1 cellular context compared by ENCODE assay signal in the genomic region with DNA sequence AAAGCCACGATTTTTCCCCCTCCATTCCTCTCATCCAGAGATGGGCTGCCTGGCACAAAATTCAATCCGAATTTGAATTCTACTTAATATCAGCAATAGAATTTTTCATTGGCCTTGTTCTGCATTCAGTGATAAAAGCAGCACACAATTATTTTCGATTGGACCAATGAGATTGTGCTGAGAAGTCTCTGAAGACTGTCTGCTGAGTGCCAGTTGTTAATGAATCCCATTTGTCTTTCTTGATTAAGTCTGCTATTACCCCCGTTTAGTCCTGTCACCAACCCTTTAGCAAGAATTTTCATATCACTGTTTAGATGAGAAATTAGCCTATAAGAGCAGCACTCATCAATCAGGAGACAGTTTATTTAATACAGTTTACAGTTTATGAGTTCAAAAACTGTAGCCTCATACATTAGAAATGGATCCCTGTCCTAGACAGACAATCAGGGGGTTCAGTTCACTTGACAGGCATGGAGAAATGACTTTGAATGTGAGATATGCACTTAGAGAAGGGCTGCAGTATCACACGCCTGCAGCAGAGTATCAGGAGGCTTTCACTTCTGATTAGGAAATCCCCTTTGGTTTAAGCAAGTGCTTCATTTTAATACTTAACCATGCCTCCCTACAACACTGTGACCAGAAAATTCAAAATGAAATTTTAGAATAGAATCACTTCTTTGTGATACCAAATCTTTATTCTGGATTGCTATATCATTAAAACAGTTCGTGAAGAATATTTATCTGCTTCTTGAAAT.
TF ChIP-seq lines count a peak whose summit lies in the region.

No MANE protein-coding gene starts in this region.

TF ChIP-seq in HepG2, 621 proteins besides CTCF, POLR2A, EP300 and RAD21:
- TF ChIP-seq, protein P1, sequence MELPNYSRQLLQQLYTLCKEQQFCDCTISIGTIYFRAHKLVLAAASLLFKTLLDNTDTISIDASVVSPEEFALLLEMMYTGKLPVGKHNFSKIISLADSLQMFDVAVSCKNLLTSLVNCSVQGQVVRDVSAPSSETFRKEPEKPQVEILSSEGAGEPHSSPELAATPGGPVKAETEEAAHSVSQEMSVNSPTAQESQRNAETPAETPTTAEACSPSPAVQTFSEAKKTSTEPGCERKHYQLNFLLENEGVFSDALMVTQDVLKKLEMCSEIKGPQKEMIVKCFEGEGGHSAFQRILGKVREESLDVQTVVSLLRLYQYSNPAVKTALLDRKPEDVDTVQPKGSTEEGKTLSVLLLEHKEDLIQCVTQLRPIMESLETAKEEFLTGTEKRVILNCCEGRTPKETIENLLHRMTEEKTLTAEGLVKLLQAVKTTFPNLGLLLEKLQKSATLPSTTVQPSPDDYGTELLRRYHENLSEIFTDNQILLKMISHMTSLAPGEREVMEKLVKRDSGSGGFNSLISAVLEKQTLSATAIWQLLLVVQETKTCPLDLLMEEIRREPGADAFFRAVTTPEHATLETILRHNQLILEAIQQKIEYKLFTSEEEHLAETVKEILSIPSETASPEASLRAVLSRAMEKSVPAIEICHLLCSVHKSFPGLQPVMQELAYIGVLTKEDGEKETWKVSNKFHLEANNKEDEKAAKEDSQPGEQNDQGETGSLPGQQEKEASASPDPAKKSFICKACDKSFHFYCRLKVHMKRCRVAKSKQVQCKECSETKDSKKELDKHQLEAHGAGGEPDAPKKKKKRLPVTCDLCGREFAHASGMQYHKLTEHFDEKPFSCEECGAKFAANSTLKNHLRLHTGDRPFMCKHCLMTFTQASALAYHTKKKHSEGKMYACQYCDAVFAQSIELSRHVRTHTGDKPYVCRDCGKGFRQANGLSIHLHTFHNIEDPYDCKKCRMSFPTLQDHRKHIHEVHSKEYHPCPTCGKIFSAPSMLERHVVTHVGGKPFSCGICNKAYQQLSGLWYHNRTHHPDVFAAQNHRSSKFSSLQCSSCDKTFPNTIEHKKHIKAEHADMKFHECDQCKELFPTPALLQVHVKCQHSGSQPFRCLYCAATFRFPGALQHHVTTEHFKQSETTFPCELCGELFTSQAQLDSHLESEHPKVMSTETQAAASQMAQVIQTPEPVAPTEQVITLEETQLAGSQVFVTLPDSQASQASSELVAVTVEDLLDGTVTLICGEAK (IDR thresholded peaks at IDR 0.05): no peak
- TF ChIP-seq, protein P1 (CRISPR knock-in tag; IDR thresholded peaks at IDR 0.05): no peak
- TF ChIP-seq NR3C1 (CRISPR knock-in tag; IDR thresholded peaks at IDR 0.05) (no peak), ZEB1 (IDR thresholded peaks at IDR 0.05; ENCODE audit: insufficient replicate concordance, low read depth) (no peak), SP5 (CRISPR knock-in tag; IDR thresholded peaks at IDR 0.05; ENCODE audit: borderline replicate concordance, low read depth) (no peak), MED1 (CRISPR knock-in tag; IDR thresholded peaks at IDR 0.05) (no peak), ZNF232 (CRISPR knock-in tag; IDR thresholded peaks at IDR 0.05; ENCODE audit: borderline replicate concordance) (no peak), MAFK (conservative IDR thresholded peaks at IDR 0.05 in 1 of 2, IDR thresholded peaks at IDR 0.05 in 1 of 2; ENCODE audit: low read length in 2 of 2) (no peak), FOXJ3 (CRISPR knock-in tag; IDR thresholded peaks at IDR 0.05; ENCODE audit: borderline replicate concordance) (no peak), DPF2 (CRISPR knock-in tag; IDR thresholded peaks at IDR 0.05; ENCODE audit: borderline replicate concordance, low read depth) (no peak), ZNF816 (CRISPR knock-in tag; IDR thresholded peaks at IDR 0.05; ENCODE audit: borderline replicate concordance) (no peak), ZNF549 (CRISPR knock-in tag; IDR thresholded peaks at IDR 0.05) (no peak), HES4 (CRISPR knock-in tag; IDR thresholded peaks at IDR 0.05; ENCODE audit: borderline replicate concordance) (no peak), PLRG1 (conservative IDR thresholded peaks at IDR 0.05) (no peak), HIC2 (CRISPR knock-in tag; IDR thresholded peaks at IDR 0.05; ENCODE audit: low read depth) (no peak), AHR (CRISPR knock-in tag; IDR thresholded peaks at IDR 0.05) (no peak), DNMT1 (CRISPR knock-in tag; IDR thresholded peaks at IDR 0.05) (no peak), RORA (CRISPR knock-in tag; IDR thresholded peaks at IDR 0.05) (no peak), SAP130 (CRISPR knock-in tag; IDR thresholded peaks at IDR 0.05; ENCODE audit: low read depth) (no peak)
